Comparison of ENCODE assay signal across 10 cellular contexts in genomic region chr12:120598674-120599463, GRCh38. TPM values are rescaled to one million over a fixed set of nuclear protein-coding genes. Genes with fewer than 3 reads are reported as not detected.
DNase-seq lines count a peak whose midpoint lies in the region; ATAC-seq, FAIRE-seq and TF ChIP-seq lines count a peak whose summit lies in the region.
"Had no signal": no experiment of that assay in that cellular context is flagged by ENCODE, and none has a peak within 500 bp of the region (broad histone marks: within the 10 kb centered on the region; RNA-seq: fewer than 3 reads in every experiment).

No MANE protein-coding gene starts in this region.

- H3K4me1 ChIP-seq in right atrium auricular region = peaks cover 0 to 9% of the 10 kb centered on the region in 2 donors
- H3K4me1 ChIP-seq in hepatocyte (ENCODE audit: insufficient read depth) = no peaks in the 10 kb centered on the region

- H3K36me3 ChIP-seq in right atrium auricular region (no peaks in the 10 kb centered on the region), hepatocyte (replicated peaks; ENCODE audit: insufficient read depth, low read depth) (no peaks in the 10 kb centered on the region)

- no peaks in the 10 kb centered on the region for H4K20me1 ChIP-seq in hepatocyte (ENCODE audit: insufficient read depth, poor library complexity, severe bottlenecking)

- no peak for DNase-seq in Right ventricle myocardium inferior (ENCODE audit: missing footprints)
- DNase-seq in right atrium auricular region (ENCODE audit: low spot score) = no peak
- peak; percentile 61 for DNase-seq in hepatocyte (ENCODE audit: low spot score)
- DNase-seq in urothelium cell line (ENCODE audit: low spot score) = peak; percentile 68
- DNase-seq in SHP77 treated with DMSO at 0.1 percent for 48 hours (lab: John Stamatoyannopoulos, UW) = no peak
- DNase-seq in ureter (ENCODE audit: low spot score) = no peak
- DNase-seq: NCI-H1694; stimulated activated naive CD4-positive, alpha-beta T cell treated with Interleukin-2 at 50 U/mL for 16 hours had no signal

- H3K9me3 ChIP-seq in right atrium auricular region (no peaks in the 10 kb centered on the region), hepatocyte (ENCODE audit: low read depth) (no peaks in the 10 kb centered on the region)

- intact Hi-C loops in Right ventricle myocardium inferior (cut with DNase I) = no loop called here

- TF ChIP-seq CTCF in right atrium auricular region (IDR thresholded peaks at IDR 0.05) = no peak
- no peak for TF ChIP-seq CTCF in hepatocyte (IDR thresholded peaks at IDR 0.05; ENCODE audit: poor library complexity)

- H2AFZ ChIP-seq in hepatocyte = no peak overlapping the region

- peak overlapping the region in 1 of 2 donors; percentile 40 for H3K27ac ChIP-seq in right atrium auricular region
- no peak overlapping the region for H3K27ac ChIP-seq in hepatocyte

- 73% methylated on average over 13 of the region's 13 CpGs for WGBS in hepatocyte (ENCODE audit: low lambda C conversion rate, missing lambda C conversion rate)

- no peak overlapping the region for H3K4me3 ChIP-seq in right atrium auricular region
- H3K4me3 ChIP-seq in hepatocyte = no peak overlapping the region

- no peak overlapping the region for H3K4me2 ChIP-seq in hepatocyte

- no peak for FAIRE-seq in urothelium cell line (lab: Jason Lieb, UNC)

- H3K9me2 ChIP-seq in hepatocyte (replicated peaks; ENCODE audit: insufficient read depth) = no peaks in the 10 kb centered on the region

- ATAC-seq in Right ventricle myocardium inferior (peak; percentile 34), SK-N-SH treated with all-trans-retinoic acid at 6 μM for 48 hours (peak; percentile 81), HG02678 (IDR thresholded peaks at IDR 0.05; ENCODE audit: unreplicated experiment) (no peak)

- no peaks in the 10 kb centered on the region for H3K27me3 ChIP-seq in right atrium auricular region
- no peaks in the 10 kb centered on the region for H3K27me3 ChIP-seq in hepatocyte

- H3K79me2 ChIP-seq in hepatocyte = no peaks in the 10 kb centered on the region

TF ChIP-seq in SK-N-SH treated with all-trans-retinoic acid at 6 μM for 48 hours, 23 proteins besides CTCF, POLR2A, EP300 and RAD21:
- TF ChIP-seq TCF4 (CRISPR knock-in tag; IDR thresholded peaks at IDR 0.05; ENCODE audit: borderline replicate concordance) (no peak), CSDC2 (CRISPR knock-in tag; IDR thresholded peaks at IDR 0.05) (no peak), POU6F1 (CRISPR knock-in tag; IDR thresholded peaks at IDR 0.05; ENCODE audit: borderline replicate concordance, low read depth) (no peak)

RNA-seq across cellular contexts. Expression of gene POP5, which starts 17.7 kb away (rescaled TPM):
- total RNA-seq in Right ventricle myocardium inferior = 39.3 TPM
- 10 to 100 TPM; 21.8 to 33.9 TPM for total RNA-seq in right atrium auricular region
- total RNA-seq in hepatocyte = 29.3 and 34.0 TPM in 2 replicates
- polyA plus RNA-seq in hepatocyte = 51.1 and 54.0 TPM in 2 replicates
- total RNA-seq in ureter = 54.6 TPM

RNA-seq across cellular contexts. Expression of gene CABP1, which starts 41.6 kb away (rescaled TPM):
- total RNA-seq in Right ventricle myocardium inferior = 5.5 TPM
- total RNA-seq in right atrium auricular region = 1 to 10 TPM in 1 of 2 donors, under 1 TPM in 1; 0.71 to 2.0 TPM
- 1.5 TPM in 1 of 2 replicates, not detected in the other for total RNA-seq in hepatocyte
- polyA plus RNA-seq in hepatocyte = 0.74 TPM in 1 of 2 replicates, not detected in the other
- 5.9 TPM for total RNA-seq in ureter

Comparison
In these comparisons a context has a peak if more than half of its experiments do, and no peak if none do; other contexts are left out.
1. DNase-seq: peak in hepatocyte (single experiment) and urothelium cell line (single experiment); none in Right ventricle myocardium inferior (single experiment), right atrium auricular region (single experiment), SHP77 treated with DMSO at 0.1 percent for 48 hours (single experiment) and ureter (single experiment).